ENCODE assay signal across 8 cellular contexts in genomic region chr3:100087203-100087602, GRCh38. TPM values are rescaled to one million over a fixed set of nuclear protein-coding genes. Genes with fewer than 3 reads are reported as not detected.
DNase-seq lines count a peak whose midpoint lies in the region; ATAC-seq and TF ChIP-seq lines count a peak whose summit lies in the region.

No MANE protein-coding gene starts in this region.

- DNase-seq in left ventricle myocardium inferior (no peak), Right ventricle myocardium inferior (ENCODE audit: missing footprints) (no peak), chondrocyte (ENCODE audit: low spot score) (no peak), tibial artery (no peak), H9 (no peak), KBM-7 (no peak)
- DNase-seq in stimulated activated naive CD4-positive, alpha-beta T cell treated with Interleukin-2 at 50 U/mL for 16 hours (lab: John Stamatoyannopoulos, UW), result no peak

- TF ChIP-seq CTCF in left ventricle myocardium inferior (IDR thresholded peaks at IDR 0.05; ENCODE audit: borderline replicate concordance) (no peak), chondrocyte (IDR thresholded peaks at IDR 0.05) (no peak), tibial artery (IDR thresholded peaks at IDR 0.05) (no peak), H9 (conservative IDR thresholded peaks at IDR 0.05) (no peak)

- intact Hi-C loops in left ventricle myocardium inferior (cut with micrococcal nuclease) (no loop called here), Right ventricle myocardium inferior (cut with DNase I) (no loop called here), tibial artery (cut with DNase I; ENCODE audit: low total_unique reads) (no loop called here)

- H4K91ac ChIP-seq in H9 (ENCODE audit: insufficient read length, low read depth, low read length), result no peak overlapping the region

- no peak overlapping the region for H2BK120ac ChIP-seq in H9 (ENCODE audit: low read depth, low read length, poor library complexity, severe bottlenecking)

- H4K20me1 ChIP-seq in H9 (ENCODE audit: control insufficient read depth, insufficient read depth, insufficient read length), result no peaks in the 10 kb centered on the region

- no peak overlapping the region for H3K9ac ChIP-seq in H9 (ENCODE audit: extremely low read depth, insufficient read length, low read length)

- H3K27me3 Mint-ChIP-seq in chondrocyte (ENCODE audit: low read depth) (no peaks in the 10 kb centered on the region), H9 (ENCODE audit: low read depth) (no peaks in the 10 kb centered on the region)

- H4K5ac ChIP-seq in H9 (ENCODE audit: insufficient read length, low read depth, low read length), result no peak overlapping the region

- no peak overlapping the region for H4K8ac ChIP-seq in H9 (replicated peaks; ENCODE audit: insufficient read length, low read depth, low read length)

- H3K4me1 ChIP-seq in left ventricle myocardium inferior (peaks cover 44% of the 10 kb centered on the region), tibial artery (peaks cover 0 to 68% (median 15%) of the 10 kb centered on the region in 4 donors), H9 (ENCODE audit: insufficient read depth, low read length) (peaks cover 6% of the 10 kb centered on the region; the same call in 1 of the 2 replicates)

- H3K27ac ChIP-seq in left ventricle myocardium inferior (replicated peaks) (peak overlapping the region; percentile 1), tibial artery (peak overlapping the region; percentile 62 to 68), H9 (ENCODE audit: insufficient read length, low read depth, low read length) (no peak overlapping the region)

- no peak overlapping the region for H2BK15ac ChIP-seq in H9 (ENCODE audit: low read depth, low read length)

- H3K4me1 Mint-ChIP-seq in chondrocyte (ENCODE audit: low read depth), result peaks cover 81% of the 10 kb centered on the region
- peaks cover 28 to 34% of the 10 kb centered on the region in 2 experiments for H3K4me1 Mint-ChIP-seq in H9

- H3K79me2 ChIP-seq in H9 (ENCODE audit: insufficient read depth, low read length), result no peaks in the 10 kb centered on the region

- no peak overlapping the region for H2BK12ac ChIP-seq in H9 (ENCODE audit: insufficient read length, low read depth, low read length)

- in situ Hi-C loops in KBM-7 (cut with MboI; ENCODE audit: low pct_unique_long_range_greater_than_20kb, low sequenced_read_pairs), result no loop called here

- no peak overlapping the region for H3T11ph ChIP-seq in H9 (ENCODE audit: low read length)

- no peak overlapping the region for H3K23ac ChIP-seq in H9 (ENCODE audit: insufficient read length, low read depth, low read length)

- H3K27me3 ChIP-seq in left ventricle myocardium inferior (ENCODE audit: low read depth) (no peaks in the 10 kb centered on the region), tibial artery (no peaks in the 10 kb centered on the region), H9 (ENCODE audit: insufficient read depth, low read length) (no peaks in the 10 kb centered on the region)

- H3K4me3 Mint-ChIP-seq in chondrocyte (ENCODE audit: unreplicated experiment) (no peak overlapping the region), H9 (no peak overlapping the region)

- H2BK20ac ChIP-seq in H9 (ENCODE audit: low read depth, low read length, poor library complexity, severe bottlenecking), result no peak overlapping the region

- no peak overlapping the region for H3K56ac ChIP-seq in H9 (ENCODE audit: insufficient read length, low read depth, low read length)

- no peak overlapping the region for H2AK5ac ChIP-seq in H9 (ENCODE audit: insufficient read length, low read length)

- no peak overlapping the region for H3K18ac ChIP-seq in H9 (ENCODE audit: insufficient read length, low read depth, low read length)

- no peak overlapping the region for H2AFZ ChIP-seq in H9 (ENCODE audit: low read length)

- H3K27ac Mint-ChIP-seq in chondrocyte (ENCODE audit: unreplicated experiment) (peak overlapping the region; percentile 78), H9 (peak overlapping the region in 1 of 3 experiments; percentile 6; a peak in 1 of 7 replicates)

- H3K4ac ChIP-seq in H9 (ENCODE audit: low read depth, low read length), result no peak overlapping the region

- no peaks in the 10 kb centered on the region for H3K36me3 Mint-ChIP-seq in chondrocyte (ENCODE audit: low read depth)
- no peaks in the 10 kb centered on the region for H3K36me3 Mint-ChIP-seq in H9 (ENCODE audit: insufficient read depth in 1 of 3, low read depth in 3 of 3)

- H3K36me3 ChIP-seq in left ventricle myocardium inferior (no peaks in the 10 kb centered on the region), tibial artery (no peaks in the 10 kb centered on the region)

- H3K79me1 ChIP-seq in H9 (ENCODE audit: insufficient read depth, low read depth, low read length, poor library complexity, severe bottlenecking), result no peaks in the 10 kb centered on the region

- no peak overlapping the region for H2BK5ac ChIP-seq in H9 (ENCODE audit: insufficient read length, low read length)

- H3K23me2 ChIP-seq in H9 (ENCODE audit: insufficient read length, low read depth, low read length, poor library complexity, severe bottlenecking), result no peaks in the 10 kb centered on the region

- H3K9me3 Mint-ChIP-seq in chondrocyte (ENCODE audit: low read depth) (no peaks in the 10 kb centered on the region), H9 (no peaks in the 10 kb centered on the region)

- ATAC-seq in Right ventricle myocardium inferior (no peak), HG03196 (IDR thresholded peaks at IDR 0.05; ENCODE audit: unreplicated experiment) (peak; percentile 89)

- no peak overlapping the region for H3K4me2 ChIP-seq in H9 (ENCODE audit: insufficient read depth, insufficient read length, low read length)

- H3K9me3 ChIP-seq in left ventricle myocardium inferior (replicated peaks) (no peaks in the 10 kb centered on the region), tibial artery (no peaks in the 10 kb centered on the region), H9 (ENCODE audit: control insufficient read depth, low read depth, low read length) (no peaks in the 10 kb centered on the region)

- H3K14ac ChIP-seq in H9 (ENCODE audit: insufficient read depth, low read length), result no peak overlapping the region

- no peak overlapping the region for H3K4me3 ChIP-seq in left ventricle myocardium inferior
- no peak overlapping the region for H3K4me3 ChIP-seq in tibial artery

RNA-seq across cellular contexts. Expression of gene FILIP1L, which starts 27.1 kb away (rescaled TPM):
- 84.9 TPM for total RNA-seq in left ventricle myocardium inferior
- total RNA-seq in Right ventricle myocardium inferior, result 41.3 TPM
- 61.9 to 122 TPM (median 119 TPM) in 3 replicates for total RNA-seq in chondrocyte
- 0.07 and 0.22 TPM in 2 replicates for total RNA-seq in H9 (2021)

Comparison
In these comparisons a context has a peak if more than half of its experiments do, and no peak if none do; other contexts are left out.
1. RNA of gene FILIP1L, which starts 27.1 kb away (total RNA-seq): 61.9 to 122 TPM in chondrocyte, 84.9 TPM in left ventricle myocardium inferior (single experiment) and 41.3 TPM in Right ventricle myocardium inferior (single experiment); 0.07 to 0.22 TPM in H9; every median in the first group is over 10 times any median in the second.